In the genomic region with DNA sequence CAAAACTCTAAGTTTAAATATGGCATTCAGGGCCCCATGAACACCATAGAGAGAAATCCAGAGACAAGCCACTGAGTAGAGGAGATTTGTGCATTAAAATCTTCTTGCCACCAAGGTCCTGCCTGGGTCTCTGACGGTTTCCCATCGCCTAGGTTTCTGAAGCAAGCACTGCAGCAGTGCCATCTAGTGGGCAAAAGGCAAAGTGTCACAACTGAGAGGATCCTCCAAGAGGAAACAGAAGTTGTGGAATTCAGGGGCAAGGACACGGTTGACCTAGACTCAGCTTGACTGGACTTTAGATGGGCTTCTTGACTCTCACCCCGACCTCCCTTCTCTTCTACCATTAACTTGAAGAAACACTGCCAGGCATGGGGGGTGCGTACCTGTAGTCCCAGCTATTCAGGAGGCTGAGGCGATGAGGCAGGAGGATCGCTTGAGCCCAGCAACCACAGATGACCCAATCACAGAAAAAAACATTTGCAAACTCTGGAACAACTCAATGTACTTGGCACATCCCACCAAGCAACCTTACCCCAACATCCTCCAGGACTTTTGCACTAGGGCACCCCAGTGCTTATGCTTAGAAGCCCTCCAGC, we compare ENCODE assay signal across 8 cellular contexts.
DNase-seq lines count a peak whose midpoint lies in the region; ATAC-seq and TF ChIP-seq lines count a peak whose summit lies in the region.

No MANE protein-coding gene starts in this region.

- H2AFZ ChIP-seq in neural cell (ENCODE audit: low read depth, low read length): no peak overlapping the region

- no peak for TF ChIP-seq POLR2A in uterus (IDR thresholded peaks at IDR 0.05)

- H3K36me3 ChIP-seq in neural cell (ENCODE audit: insufficient read depth, low read length) (no peaks in the 10 kb centered on the region), uterus (no peaks in the 10 kb centered on the region)

- H3K36me3 Mint-ChIP-seq in Calu3 (ENCODE audit: insufficient read depth, unreplicated experiment): no peaks in the 10 kb centered on the region

- TF ChIP-seq EP300 in neural cell (conservative IDR thresholded peaks at IDR 0.05; ENCODE audit: poor library complexity, severe bottlenecking): no peak

- H3K27ac Mint-ChIP-seq in Calu3 (ENCODE audit: unreplicated experiment): no peak overlapping the region

- H3K4me3 ChIP-seq in fibroblast of pulmonary artery (replicated peaks; ENCODE audit: low read depth, low read length) (no peak overlapping the region), neural cell (ENCODE audit: low read length) (no peak overlapping the region), uterus (no peak overlapping the region)

- no peak overlapping the region for H3K9ac ChIP-seq in neural cell (ENCODE audit: low read length)

- H3K79me2 ChIP-seq in neural cell (replicated peaks; ENCODE audit: insufficient read depth, low read length): no peaks in the 10 kb centered on the region

- no peak overlapping the region for H3K27ac ChIP-seq in neural cell (ENCODE audit: low read length)
- no peak overlapping the region for H3K27ac ChIP-seq in uterus

- CTCF ChIA-PET in Calu3 (lab: Charles Lee): no interaction called here

- intact Hi-C loops in Calu3 (cut with micrococcal nuclease; ENCODE audit: unreplicated experiment): no loop called here
- intact Hi-C loops in uterus (cut with DNase I; ENCODE audit: low total_unique reads): loop anchor here (5.0 kb wide), 1 partner anchor 879 kb away; no protein-coding TSS in a partner anchor

- no peak overlapping the region for H3K4me2 ChIP-seq in neural cell (ENCODE audit: low read length)

- H4K20me1 ChIP-seq in neural cell (ENCODE audit: insufficient read depth): no peaks in the 10 kb centered on the region

- peaks cover 2% of the 10 kb centered on the region for H3K9me3 Mint-ChIP-seq in Calu3 (ENCODE audit: low read depth, unreplicated experiment)

- no peak overlapping the region for H3K4me3 Mint-ChIP-seq in Calu3 (ENCODE audit: low read depth, unreplicated experiment)

- no peaks in the 10 kb centered on the region for H3F3A ChIP-seq in neural cell (ENCODE audit: insufficient read depth, low read length, poor library complexity, severe bottlenecking)

- H3K9me2 ChIP-seq in neural cell (ENCODE audit: insufficient read depth, low read length): no peaks in the 10 kb centered on the region

- H3K4me1 ChIP-seq in uterus: no peaks in the 10 kb centered on the region

- H3K27me3 ChIP-seq in neural cell (ENCODE audit: insufficient read depth, low read depth, low read length) (peaks cover 4% of the 10 kb centered on the region), uterus (no peaks in the 10 kb centered on the region)

- BruUV-seq in Calu3 (replicated peaks; lab: Mats Ljungman, UMichigan): no TSS peak

- peak; percentile 94 for TF ChIP-seq RAD21 in neural cell (conservative IDR thresholded peaks at IDR 0.05)

- TF ChIP-seq CTCF in Calu3 (IDR thresholded peaks at IDR 0.05; ENCODE audit: unreplicated experiment): peak; percentile 43
- peak; percentile 92 for TF ChIP-seq CTCF in fibroblast of pulmonary artery (IDR thresholded peaks at IDR 0.05; ENCODE audit: low read length, missing control alignments)
- peak; percentile 94 for TF ChIP-seq CTCF in neural cell (IDR thresholded peaks at IDR 0.05; ENCODE audit: poor library complexity, severe bottlenecking)
- TF ChIP-seq CTCF in uterus (IDR thresholded peaks at IDR 0.05): peak; percentile 68 to 81 (median 74)

- peak; percentile 44 for DNase-seq in Calu3
- peak; percentile 77 for DNase-seq in H4 (ENCODE audit: low spot score)
- DNase-seq in NCI-H2227 treated with DMSO at 0.1 percent for 48 hours (lab: John Stamatoyannopoulos, UW): peak; percentile 27
- DNase-seq in activated CD8-positive, alpha-beta memory T cell treated with anti-CD3 and anti-CD28 coated beads for 48 hours (ENCODE audit: low read depth in 2 of 3, low spot score in 2 of 3): peak in 2 of 3 experiments; percentile 7 to 29
- peak; percentile 70 for DNase-seq in fibroblast of pulmonary artery (ENCODE audit: low read depth)
- DNase-seq in uterus: peak; percentile 46 to 54

- H3K27me3 Mint-ChIP-seq in Calu3 (ENCODE audit: unreplicated experiment): no peaks in the 10 kb centered on the region

- H3K9me3 ChIP-seq in neural cell (ENCODE audit: low read length) (no peaks in the 10 kb centered on the region), uterus (no peaks in the 10 kb centered on the region)

- ATAC-seq in HG02973 (IDR thresholded peaks at IDR 0.05; ENCODE audit: unreplicated experiment): no peak

- no peaks in the 10 kb centered on the region for H3K4me1 Mint-ChIP-seq in Calu3 (ENCODE audit: low read depth, unreplicated experiment)

TF ChIP-seq in neural cell, 6 proteins besides CTCF, POLR2A, EP300 and RAD21:
- TF ChIP-seq REST (IDR thresholded peaks at IDR 0.05; ENCODE audit: borderline replicate concordance): no peak
- peak; percentile 97 for TF ChIP-seq SMC3 (conservative IDR thresholded peaks at IDR 0.05; ENCODE audit: poor library complexity)
- TF ChIP-seq EZH2 (IDR thresholded peaks at IDR 0.05; ENCODE audit: borderline replicate concordance, insufficient read depth, low read length, poor library complexity, severe bottlenecking): no peak

Comparison
In these comparisons a context has a peak if more than half of its experiments do, and no peak if none do; other contexts are left out.
1. DNase-seq: peak in every context shown above with its lines; median percentile 77 in H4; 70 in fibroblast of pulmonary artery; 50 in uterus; 44 in Calu3; 27 in NCI-H2227 treated with DMSO at 0.1 percent for 48 hours; 18 in activated CD8-positive, alpha-beta memory T cell treated with anti-CD3 and anti-CD28 coated beads for 48 hours.
2. CTCF ChIP-seq: peak in every context shown above with its lines; median percentile 94 in neural cell; 92 in fibroblast of pulmonary artery; 74 in uterus; 43 in Calu3.